Comparison of ENCODE assay signal across 20 cellular contexts in the genomic region with DNA sequence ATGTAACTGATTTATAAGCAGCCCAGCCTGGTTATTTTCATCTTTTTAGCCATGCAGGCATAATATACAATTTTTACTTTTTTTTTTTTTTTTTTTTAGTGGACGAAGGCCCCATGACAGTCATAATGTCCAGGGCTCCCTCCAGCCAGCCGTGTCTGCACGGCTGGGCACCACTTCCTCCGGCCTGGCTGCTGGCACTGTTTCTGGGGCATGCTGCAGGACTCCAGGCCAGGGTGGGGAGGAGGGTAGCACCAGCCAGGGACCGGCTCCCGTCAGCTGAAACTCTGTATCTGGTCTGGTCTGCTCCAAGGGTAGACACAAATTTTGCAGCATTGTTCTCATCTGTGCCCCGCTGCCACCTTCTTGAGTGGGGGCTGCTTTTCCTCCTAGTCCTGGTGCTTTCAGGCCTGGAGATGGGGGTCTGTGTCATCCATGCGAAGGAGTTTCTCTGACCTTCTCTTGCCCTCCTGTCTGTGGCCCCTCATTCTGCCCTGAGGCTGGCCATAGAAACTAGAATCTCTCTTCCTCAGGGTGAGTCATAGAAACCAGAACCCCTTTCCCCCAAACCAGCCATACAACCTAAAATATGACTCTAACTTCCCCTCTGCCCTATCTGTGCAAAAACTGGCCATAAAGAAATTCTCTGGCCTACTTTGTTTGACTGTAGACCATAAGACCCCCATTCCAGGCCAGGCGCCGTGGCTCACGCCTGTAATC. TPM values are rescaled to one million over a fixed set of nuclear protein-coding genes. Genes with fewer than 3 reads are reported as not detected.
A peak's percentile ranks its signal among the peaks of the same experiment; 100 is the strongest.
DNase-seq lines count a peak whose midpoint lies in the region; ATAC-seq and TF ChIP-seq lines count a peak whose summit lies in the region.
"Had no signal": no experiment of that assay in that cellular context is flagged by ENCODE, and none has a peak within 500 bp of the region (broad histone marks: within the 10 kb centered on the region; RNA-seq: fewer than 3 reads in every experiment).

No MANE protein-coding gene starts in this region.

- no peak overlapping the region for H3K4me3 Mint-ChIP-seq in stimulated activated naive B cell treated with anti-CD40 and anti-IgM and Interleukin-4, amounts not matched to agents 10 μg/mL and 1 μg/mL and 100 μg/mL, for 72 hours
- H3K4me3 Mint-ChIP-seq in CD4-positive, alpha-beta T cell = no peak overlapping the region
- H3K4me3 Mint-ChIP-seq: central memory CD8-positive, alpha-beta T cell; memory B cell; naive thymus-derived CD8-positive, alpha-beta T cell had no signal

- H3K4me1 Mint-ChIP-seq in stimulated activated naive B cell treated with anti-CD40 and anti-IgM and Interleukin-4, amounts not matched to agents 10 μg/mL and 1 μg/mL and 100 μg/mL, for 72 hours = peaks cover 17 to 21% of the 10 kb centered on the region in 2 donors
- peaks cover 8% of the 10 kb centered on the region for H3K4me1 Mint-ChIP-seq in CD4-positive, alpha-beta T cell (ENCODE audit: low read depth)

- peak; percentile 65 for ATAC-seq in GM19395 (IDR thresholded peaks at IDR 0.05; ENCODE audit: unreplicated experiment)
- no peak for ATAC-seq in stimulated activated naive B cell treated with anti-CD40 and anti-IgM and Interleukin-4, amounts not matched to agents 10 μg/mL and 1 μg/mL and 100 μg/mL, for 72 hours (replicated peaks)
- ATAC-seq in CD4-positive, alpha-beta T cell (ENCODE audit: poor library complexity) = no peak
- ATAC-seq: naive thymus-derived CD8-positive, alpha-beta T cell had no signal

- DNase-seq in KG1 (lab: John Stamatoyannopoulos, UW) (peak; percentile 34), cerebellum (ENCODE audit: low spot score) (peak; percentile 68), DMS153 treated with DMSO at 0.1 percent for 48 hours (lab: John Stamatoyannopoulos, UW; ENCODE audit: unreplicated experiment) (no peak), LoVo (ENCODE audit: low spot score) (no peak)
- no peak for DNase-seq in stimulated activated naive B cell treated with anti-CD40 and anti-IgM and Interleukin-4, amounts not matched to agents 10 μg/mL and 1 μg/mL and 100 μg/mL, for 72 hours
- DNase-seq in CD4-positive, alpha-beta T cell = no peak
- DNase-seq: activated CD4-positive, alpha-beta T cell treated with anti-CD3 and anti-CD28 coated beads, Interleukin-2, amount 50 U/mL, for 1 hour; activated naive CD4-positive, alpha-beta T cell; DMS79 treated with DMSO at 0.1 percent for 48 hours; naive thymus-derived CD8-positive, alpha-beta T cell; NCI-H1436; NCI-H69; Right ventricle myocardium superior; stimulated activated CD4-positive, alpha-beta T cell treated with anti-CD3 and anti-CD28 coated beads, Interleukin-2, amount 100 ng/mL, for 24 hours; T-helper 1 cell; upper lobe of right lung had no signal

- no peaks in the 10 kb centered on the region for H3K9me3 Mint-ChIP-seq in stimulated activated naive B cell treated with anti-CD40 and anti-IgM and Interleukin-4, amounts not matched to agents 10 μg/mL and 1 μg/mL and 100 μg/mL, for 72 hours
- H3K9me3 Mint-ChIP-seq in CD4-positive, alpha-beta T cell = no peaks in the 10 kb centered on the region
- H3K9me3 Mint-ChIP-seq: central memory CD8-positive, alpha-beta T cell; memory B cell; naive thymus-derived CD8-positive, alpha-beta T cell had no signal

- no peak overlapping the region for H3K27ac ChIP-seq in CD4-positive, alpha-beta T cell (ENCODE audit: low read depth, low read length)
- H3K27ac ChIP-seq: ascending aorta, upper lobe of right lung had no signal

- TF ChIP-seq CTCF in CD4-positive, alpha-beta T cell (IDR thresholded peaks at IDR 0.05) = no peak

- peak overlapping the region; percentile 39 for H3K27ac Mint-ChIP-seq in stimulated activated naive B cell treated with anti-CD40 and anti-IgM and Interleukin-4, amounts not matched to agents 10 μg/mL and 1 μg/mL and 100 μg/mL, for 72 hours
- H3K27ac Mint-ChIP-seq in CD4-positive, alpha-beta T cell = no peak overlapping the region
- H3K27ac Mint-ChIP-seq: memory B cell had no signal

- peaks cover 0 to 2% of the 10 kb centered on the region in 2 donors for H3K36me3 Mint-ChIP-seq in stimulated activated naive B cell treated with anti-CD40 and anti-IgM and Interleukin-4, amounts not matched to agents 10 μg/mL and 1 μg/mL and 100 μg/mL, for 72 hours
- no peaks in the 10 kb centered on the region for H3K36me3 Mint-ChIP-seq in CD4-positive, alpha-beta T cell (ENCODE audit: low read depth)
- H3K36me3 Mint-ChIP-seq: memory B cell; naive thymus-derived CD8-positive, alpha-beta T cell had no signal

- intact Hi-C loops in CD4-positive, alpha-beta T cell (cut with DNase I, micrococcal nuclease) = loop anchor here in 1 of 2 experiments (10.0 kb wide), 1 partner anchor 444 kb away; no protein-coding TSS in a partner anchor

- no peaks in the 10 kb centered on the region for H3K27me3 Mint-ChIP-seq in stimulated activated naive B cell treated with anti-CD40 and anti-IgM and Interleukin-4, amounts not matched to agents 10 μg/mL and 1 μg/mL and 100 μg/mL, for 72 hours
- H3K27me3 Mint-ChIP-seq in CD4-positive, alpha-beta T cell = no peaks in the 10 kb centered on the region
- H3K27me3 Mint-ChIP-seq: central memory CD8-positive, alpha-beta T cell; memory B cell had no signal

- no peaks in the 10 kb centered on the region for H3K27me3 ChIP-seq in CD4-positive, alpha-beta T cell (ENCODE audit: control insufficient read depth, insufficient read depth, low read length)
- H3K27me3 ChIP-seq: ascending aorta, upper lobe of right lung had no signal

- H3K9me3 ChIP-seq in CD4-positive, alpha-beta T cell (ENCODE audit: control insufficient read depth, low read length) = no peaks in the 10 kb centered on the region
- H3K9me3 ChIP-seq: ascending aorta, upper lobe of right lung had no signal

- POLR2A ChIA-PET in CD4-positive, alpha-beta T cell (lab: Charles Lee) = no interaction called here

- CTCF ChIA-PET in CD4-positive, alpha-beta T cell (lab: Charles Lee) = no interaction called here

RNA-seq across cellular contexts. Expression of a gene that starts 9.2 kb away (rescaled TPM):
- total RNA-seq in cerebellum = 32.4 TPM
- total RNA-seq in CD4-positive, alpha-beta T cell = 10 to 100 TPM; 45.4 to 48.3 TPM

RNA-seq across cellular contexts. Expression of a gene that starts 25.0 kb away (rescaled TPM):
- 2.6 TPM for total RNA-seq in cerebellum
- total RNA-seq in CD4-positive, alpha-beta T cell = under 1 TPM in 1 of 2 experiments, not detected in 1; 0.69 TPM

Comparison
In these comparisons a context has a peak if more than half of its experiments do, and no peak if none do; other contexts are left out.
1. DNase-seq: peak in KG1 (single experiment) and cerebellum (single experiment); none in stimulated activated naive B cell treated with anti-CD40 and anti-IgM and Interleukin-4, amounts not matched to agents 10 μg/mL and 1 μg/mL and 100 μg/mL, for 72 hours (single experiment), CD4-positive, alpha-beta T cell (0 of 10), DMS153 treated with DMSO at 0.1 percent for 48 hours (single experiment) and LoVo (single experiment).